In genomic region chr20:49615051-49615400, GRCh38 we compare ENCODE assay signal across 3 cellular contexts. TPM values are rescaled to one million over a fixed set of nuclear protein-coding genes. Genes with fewer than 3 reads are reported as not detected.
"Had no signal": no experiment of that assay in that cellular context is flagged by ENCODE, and none has a peak within 500 bp of the region (broad histone marks: within the 10 kb centered on the region; RNA-seq: fewer than 3 reads in every experiment).

No MANE protein-coding gene starts in this region.

RNA-seq across cellular contexts. Expression of gene PTGIS, which starts 47.1 kb away (rescaled TPM):
- total RNA-seq: activated B cell treated with CpG ODN at 0.5 μM for 24 hours, epithelial cell of proximal tubule, T-helper 17 cell had no signal
